8 cellular contexts compared by ENCODE assay signal in the genomic region with DNA sequence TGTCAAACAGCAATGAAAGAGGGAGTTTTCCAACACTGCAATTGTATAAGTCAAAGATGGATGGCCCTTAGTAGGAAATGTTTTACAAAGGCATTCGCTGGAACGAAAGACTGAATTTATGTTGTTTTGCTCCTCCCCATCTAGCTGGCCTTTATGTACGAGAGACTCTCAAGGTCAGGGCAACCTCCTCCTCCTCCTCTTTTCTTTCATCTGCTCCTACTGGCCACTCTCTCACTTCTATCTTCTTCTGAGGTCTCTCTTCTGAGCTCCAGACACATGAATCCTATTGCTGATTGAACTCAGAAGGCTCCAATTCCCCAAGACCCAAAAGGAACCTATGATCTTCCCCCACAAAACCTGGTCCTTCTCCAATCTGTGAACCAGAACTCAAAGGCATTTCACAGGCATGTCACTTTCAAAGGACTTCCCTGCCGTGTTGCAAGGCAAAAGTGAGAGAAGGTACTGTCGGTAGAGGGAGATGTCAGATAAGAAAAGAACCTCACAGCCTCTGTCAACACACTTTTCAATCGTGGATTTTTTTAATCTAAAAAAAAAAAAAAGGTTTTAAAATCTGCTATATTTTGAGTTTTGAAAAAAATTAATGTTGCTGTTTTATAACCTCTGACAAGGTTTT. TPM values are rescaled to one million over a fixed set of nuclear protein-coding genes. Genes with fewer than 3 reads are reported as not detected.
DNase-seq lines count a peak whose midpoint lies in the region; ATAC-seq, FAIRE-seq and TF ChIP-seq lines count a peak whose summit lies in the region.

No MANE protein-coding gene starts in this region.

- DNase-seq in D341Med (ENCODE audit: low spot score), result peak; percentile 59
- DNase-seq in IMR-90, result peak; percentile 28
- no peak for DNase-seq in T-helper 17 cell
- no peak for DNase-seq in keratinocyte (ENCODE audit: low read depth, low spot score)
- no peak for DNase-seq in activated T-cell treated with anti-CD3 and anti-CD28 coated beads, Interleukin-2, amount 50 U/mL, for 1 hour
- no peak for DNase-seq in cortex of kidney (lab: John Stamatoyannopoulos, UW)
- DNase-seq in activated gamma-delta T cell treated with Interleukin-2 at 50 U/mL for 16 hours, result no peak

- H3K56ac ChIP-seq in IMR-90 (ENCODE audit: extremely low read depth, insufficient read depth, low read length), result no peak overlapping the region

- no peak for FAIRE-seq in keratinocyte (lab: Jason Lieb, UNC)

- peaks cover 69% of the 10 kb centered on the region for H3K27me3 Mint-ChIP-seq in T-helper 17 cell

- H3K27ac ChIP-seq in IMR-90 (ENCODE audit: insufficient read depth, low read length) (no peak overlapping the region), keratinocyte (ENCODE audit: control insufficient read depth, insufficient read depth, low read length) (no peak overlapping the region)

- H3K9ac ChIP-seq in IMR-90 (ENCODE audit: low read depth, low read length), result no peak overlapping the region
- no peak overlapping the region for H3K9ac ChIP-seq in keratinocyte (ENCODE audit: control insufficient read depth, extremely low read depth, insufficient read depth, low read length)

- H4K20me1 ChIP-seq in IMR-90 (ENCODE audit: insufficient read depth, low read length) (no peaks in the 10 kb centered on the region), keratinocyte (ENCODE audit: control insufficient read depth, extremely low read depth, insufficient read depth, low read length) (no peaks in the 10 kb centered on the region)

- H3K4me1 ChIP-seq in IMR-90 (ENCODE audit: control insufficient read depth, insufficient read depth, low read length) (no peaks in the 10 kb centered on the region), keratinocyte (ENCODE audit: control insufficient read depth, extremely low read depth, insufficient read depth, low read length) (no peaks in the 10 kb centered on the region)

- H2BK20ac ChIP-seq in IMR-90 (ENCODE audit: low read depth, low read length), result no peak overlapping the region

- H3K79me1 ChIP-seq in IMR-90 (ENCODE audit: low read depth in 1 of 2, low read length in 2 of 2), result no peaks in the 10 kb centered on the region

- H3K27ac Mint-ChIP-seq in T-helper 17 cell, result peak overlapping the region; percentile 24

- H3K36me3 ChIP-seq in IMR-90 (ENCODE audit: control insufficient read depth, insufficient read depth, low read length), result no peaks in the 10 kb centered on the region
- no peaks in the 10 kb centered on the region for H3K36me3 ChIP-seq in keratinocyte (ENCODE audit: control insufficient read depth in 2 of 2, extremely low read depth in 1 of 2, insufficient read depth in 2 of 2, low read length in 2 of 2)

- CTCF ChIA-PET in IMR-90 (lab: Yijun Ruan, JAX), result interaction anchor here (0.7 to 1.4 kb wide), 2 partner anchors 13 to 230 kb away, joined by 3 read pairs; no protein-coding TSS in a partner anchor

- no peak overlapping the region for H2BK5ac ChIP-seq in IMR-90 (ENCODE audit: low read depth, low read length, poor library complexity, severe bottlenecking)

- in situ Hi-C loops in IMR-90 (cut with MboI; ENCODE audit: low sequenced_read_pairs), result loop anchor here (25.0 kb wide), 1 partner anchor 665 kb away; a partner anchor contains a TSS

- no peak overlapping the region for H2BK15ac ChIP-seq in IMR-90 (ENCODE audit: low read depth, low read length)

- no peak overlapping the region for H3K4me3 ChIP-seq in IMR-90 (ENCODE audit: insufficient read depth, low read depth, low read length)
- H3K4me3 ChIP-seq in keratinocyte (ENCODE audit: control insufficient read depth in 2 of 3, extremely low read depth in 1 of 3, insufficient read depth in 2 of 3, low read depth in 1 of 3, low read length in 3 of 3), result no peak overlapping the region

- H3K27me3 ChIP-seq in IMR-90 (ENCODE audit: control insufficient read depth, insufficient read depth, low read length) (peaks cover 45% of the 10 kb centered on the region), keratinocyte (ENCODE audit: control insufficient read depth, extremely low read depth, insufficient read depth, low read length) (peaks cover 14% of the 10 kb centered on the region)

- no TSS peak for BruUV-seq in IMR-90 (replicated peaks; lab: Mats Ljungman, UMichigan)

- H3K4ac ChIP-seq in IMR-90 (ENCODE audit: low read depth, low read length), result no peak overlapping the region

- H3K4me2 ChIP-seq in IMR-90 (ENCODE audit: low read depth, low read length), result no peak overlapping the region; the same call in 1 of the 2 replicates
- H3K4me2 ChIP-seq in keratinocyte (ENCODE audit: control insufficient read depth, extremely low read depth, insufficient read depth, low read depth, low read length), result no peak overlapping the region

- intact Hi-C loops in IMR-90 (cut with micrococcal nuclease), result no loop called here

- H3K79me2 ChIP-seq in keratinocyte (ENCODE audit: control insufficient read depth, insufficient read depth, low read length), result no peaks in the 10 kb centered on the region

- dilution Hi-C loops in IMR-90 (cut with HindIII; ENCODE audit: low sequenced_read_pairs, unreplicated experiment) (no loop called here), keratinocyte (cut with MboI; ENCODE audit: extremely low pct_ligation_motif_present, low sequenced_read_pairs) (no loop called here)

- no peak overlapping the region for H3K4me3 Mint-ChIP-seq in T-helper 17 cell

- no peak overlapping the region for H2AK9ac ChIP-seq in IMR-90 (replicated peaks; ENCODE audit: low read depth, low read length, poor library complexity)

- no peak overlapping the region for H4K91ac ChIP-seq in IMR-90 (ENCODE audit: insufficient read depth, low read depth, low read length)

- H2AFZ ChIP-seq in IMR-90 (replicated peaks; ENCODE audit: low read length, poor library complexity), result no peak overlapping the region
- no peak overlapping the region for H2AFZ ChIP-seq in keratinocyte (ENCODE audit: control insufficient read depth, low read length)

- POLR2A ChIA-PET in IMR-90 (lab: Charles Lee; ENCODE audit: unreplicated experiment), result no interaction called here

- no peak overlapping the region for H4K8ac ChIP-seq in IMR-90 (ENCODE audit: low read depth in 2 of 2, low read length in 2 of 2)

- H3K9me3 ChIP-seq in IMR-90 (ENCODE audit: control insufficient read depth, insufficient read depth, low read length) (no peaks in the 10 kb centered on the region), T-helper 17 cell (ENCODE audit: control insufficient read depth, low read length, poor library complexity, severe bottlenecking) (no peaks in the 10 kb centered on the region), keratinocyte (ENCODE audit: control insufficient read depth, low read depth, low read length) (no peaks in the 10 kb centered on the region)

- H3K4me1 Mint-ChIP-seq in T-helper 17 cell, result peaks cover 29% of the 10 kb centered on the region

- TF ChIP-seq CTCF in IMR-90 (conservative IDR thresholded peaks at IDR 0.05; ENCODE audit: low read depth, low read length), result peak; percentile 43
- TF ChIP-seq CTCF in keratinocyte (optimal IDR thresholded peaks at IDR 0.05 in 1 of 3, IDR thresholded peaks at IDR 0.05 in 1 of 3, conservative IDR thresholded peaks at IDR 0.05 in 1 of 3; ENCODE audit: extremely low read depth in 1 of 3, insufficient read depth in 2 of 3, low read length in 3 of 3), result peak; percentile 27 to 50 (median 34)

- no peak overlapping the region for H2BK120ac ChIP-seq in IMR-90 (ENCODE audit: low read depth, low read length)

- H3K36me3 Mint-ChIP-seq in T-helper 17 cell (ENCODE audit: low read depth), result no peaks in the 10 kb centered on the region

- no peak for TF ChIP-seq POLR2A in IMR-90 (IDR thresholded peaks at IDR 0.05; ENCODE audit: low read depth, low read length)

- H3K9me1 ChIP-seq in IMR-90 (ENCODE audit: insufficient read depth, low read length) (no peaks in the 10 kb centered on the region), keratinocyte (ENCODE audit: control insufficient read depth, extremely low read depth, insufficient read depth, low read length) (no peaks in the 10 kb centered on the region)

- no peak overlapping the region for H3K14ac ChIP-seq in IMR-90 (replicated peaks; ENCODE audit: low read depth, low read length)

- no peak overlapping the region for H3K23ac ChIP-seq in IMR-90 (ENCODE audit: low read depth, low read length)

- no peak overlapping the region for H3K18ac ChIP-seq in IMR-90 (ENCODE audit: low read depth, low read length)

- ATAC-seq in IMR-90 (ENCODE audit: low read depth) (no peak), T-helper 17 cell (peak; percentile 78), HG02973 (IDR thresholded peaks at IDR 0.05; ENCODE audit: unreplicated experiment) (no peak)

- no peak overlapping the region for H2AK5ac ChIP-seq in IMR-90 (ENCODE audit: low read depth, low read length)

- H4K5ac ChIP-seq in IMR-90 (ENCODE audit: low read depth, low read length), result no peak overlapping the region

- no peak for TF ChIP-seq RAD21 in IMR-90 (IDR thresholded peaks at IDR 0.05; ENCODE audit: low read length)

- WGBS in IMR-90 (ENCODE audit: extremely low coverage in 2 of 2, insufficient read length in 1 of 2), 2 experiments, result 20% methylated on average over 1 of the region's 6 CpGs; no CpG with 5 or more reads in 1 of the 2 experiments

TF ChIP-seq in IMR-90, 13 proteins besides CTCF, POLR2A, EP300 and RAD21:
- no peak for TF ChIP-seq CHD1 (IDR thresholded peaks at IDR 0.05; ENCODE audit: low read depth, low read length)
- TF ChIP-seq MAZ (IDR thresholded peaks at IDR 0.05; ENCODE audit: borderline replicate concordance, low read depth, low read length), result no peak
- TF ChIP-seq MAFK (IDR thresholded peaks at IDR 0.05; ENCODE audit: low read depth, low read length), result no peak
- peak; percentile 14; the same call in 1 of the 2 replicates for TF ChIP-seq SMC3 (IDR thresholded peaks at IDR 0.05; ENCODE audit: low read depth, low read length)

RNA-seq across cellular contexts. Expression of a gene that starts 28.5 kb away (rescaled TPM):
- total RNA-seq in IMR-90 (2012; rRNA removed) (55.6 and 81.1 TPM in 2 replicates), T-helper 17 cell (10 to 100 TPM; 29.9 to 31.4 TPM)
- polyA plus RNA-seq in IMR-90 (2012; rRNA removed) (38.0 and 44.9 TPM in 2 replicates), keratinocyte (36.6 to 60.9 TPM (median 55.1 TPM) in 3 replicates)
- polyA plus RNA-seq in IMR-90 (2012; cell fraction: cytosol; rRNA removed), result 8.0 and 16.0 TPM in 2 replicates
- 14.0 and 68.8 TPM in 2 replicates for polyA plus RNA-seq in IMR-90 (2012; cell fraction: nucleus; rRNA removed; ENCODE audit: low replicate concordance)
- polyA plus RNA-seq in keratinocyte (2011; ENCODE audit: low read depth), result 66.9 TPM
- 30.2 and 45.5 TPM in 2 replicates for polyA plus RNA-seq in keratinocyte (2011; cell fraction: cytosol; rRNA removed)
- 65.0 and 93.3 TPM in 2 replicates for polyA plus RNA-seq in keratinocyte (2011; cell fraction: nucleus; rRNA removed)
- polyA plus RNA-seq in keratinocyte (2012; ENCODE audit: low replicate concordance), result 45.6 and 49.2 TPM in 2 replicates
- 18.6 to 47.7 TPM (median 21.6 TPM) in 3 replicates for polyA minus RNA-seq in keratinocyte
- 21.7 TPM for polyA minus RNA-seq in keratinocyte (2011; cell fraction: cytosol; rRNA and poly(A)+ RNA removed)
- polyA minus RNA-seq in keratinocyte (2011; cell fraction: nucleus; rRNA and poly(A)+ RNA removed), result 34.9 and 59.0 TPM in 2 replicates

Comparison
In these comparisons a context has a peak if more than half of its experiments do, and no peak if none do; other contexts are left out.
1. DNase-seq: peak in D341Med (single experiment) and IMR-90 (single experiment); none in T-helper 17 cell (0 of 3), keratinocyte (single experiment), activated T-cell treated with anti-CD3 and anti-CD28 coated beads, Interleukin-2, amount 50 U/mL, for 1 hour (single experiment), cortex of kidney (single experiment) and activated gamma-delta T cell treated with Interleukin-2 at 50 U/mL for 16 hours (single experiment).